Comparison of ENCODE assay signal across 17 cellular contexts in genomic region chr16:68013440-68013839, GRCh38. TPM values are rescaled to one million over a fixed set of nuclear protein-coding genes. Genes with fewer than 3 reads are reported as not detected.
A peak's percentile ranks its signal among the peaks of the same experiment; 100 is the strongest.
DNase-seq lines count a peak whose midpoint lies in the region; ATAC-seq and TF ChIP-seq lines count a peak whose summit lies in the region.
"Had no signal": no experiment of that assay in that cellular context is flagged by ENCODE, and none has a peak within 500 bp of the region (broad histone marks: within the 10 kb centered on the region; RNA-seq: fewer than 3 reads in every experiment).

No MANE protein-coding gene starts in this region.

- H3K36me3 ChIP-seq in BLaER1 treated with 17β-estradiol and CSF1 and Interleukin-3, amounts not matched to agents 10 nM and 100 nM = no peaks in the 10 kb centered on the region
- H3K36me3 ChIP-seq in left lung (no peaks in the 10 kb centered on the region), A673 (ENCODE audit: insufficient read depth, low read length, poor library complexity, severe bottlenecking) (no peaks in the 10 kb centered on the region)
- H3K36me3 ChIP-seq: sigmoid colon had no signal

- POLR2A ChIA-PET in A673 (lab: Charles Lee; ENCODE audit: low non-redundant PET) = no interaction called here

- peak; percentile 50 for DNase-seq in Jurkat, Clone E6-1 (ENCODE audit: low read depth, low spot score)
- DNase-seq in UCSD-AML1 (lab: John Stamatoyannopoulos, UW; ENCODE audit: unreplicated experiment) = peak; percentile 47
- no peak for DNase-seq in left lung
- DNase-seq in A673 (ENCODE audit: low spot score) = no peak
- DNase-seq in activated effector memory CD4-positive, alpha-beta T cell treated with anti-CD3 and anti-CD28 coated beads, Interleukin-2, amount 50 U/mL, for 16 hours = no peak
- DNase-seq: activated T-cell treated with anti-CD3 and anti-CD28 coated beads for 4 hours, amygdala, H7, islet precursor cell, NCI-H1694, sigmoid colon had no signal

- no peaks in the 10 kb centered on the region for H3K27me3 ChIP-seq in BLaER1 treated with 17β-estradiol and CSF1 and Interleukin-3, amounts not matched to agents 10 nM and 100 nM
- H3K27me3 ChIP-seq in left lung = no peaks in the 10 kb centered on the region
- H3K27me3 ChIP-seq in A673 (replicated peaks; ENCODE audit: insufficient read depth, low read depth, low read length, poor library complexity) = no peaks in the 10 kb centered on the region
- H3K27me3 ChIP-seq: sigmoid colon had no signal

- H3K4me2 ChIP-seq in BLaER1 treated with 17β-estradiol and CSF1 and Interleukin-3, amounts not matched to agents 10 nM and 100 nM = peak overlapping the region in 9 of 11 experiments; percentile 8 to 73 (median 45); a peak in 14 of 22 replicates

- peak overlapping the region in 2 of 11 experiments; percentile 37 to 56; a peak in 6 of 22 replicates for H3K27ac ChIP-seq in BLaER1 treated with 17β-estradiol and CSF1 and Interleukin-3, amounts not matched to agents 10 nM and 100 nM
- peak overlapping the region in 1 of 2 donors; percentile 82 for H3K27ac ChIP-seq in left lung
- H3K27ac ChIP-seq in A673 (ENCODE audit: low read depth, low read length, poor library complexity, severe bottlenecking) = no peak overlapping the region
- H3K27ac ChIP-seq: sigmoid colon, VCaP had no signal

- no peaks in the 10 kb centered on the region for H3K9me3 ChIP-seq in BLaER1 treated with 17β-estradiol and CSF1 and Interleukin-3, amounts not matched to agents 10 nM and 100 nM (replicated peaks in 1 of 11)
- H3K9me3 ChIP-seq in left lung = no peaks in the 10 kb centered on the region
- no peaks in the 10 kb centered on the region for H3K9me3 ChIP-seq in A673 (ENCODE audit: low read depth, low read length, poor library complexity, severe bottlenecking)
- H3K9me3 ChIP-seq: sigmoid colon had no signal

- no peak for TF ChIP-seq CTCF in left lung (IDR thresholded peaks at IDR 0.05)
- no peak for TF ChIP-seq CTCF in A673 (conservative IDR thresholded peaks at IDR 0.05; ENCODE audit: low read depth, low read length)

- CTCF ChIA-PET in A673 (lab: Charles Lee) = no interaction called here

- peak; percentile 14 for ATAC-seq in left lung
- ATAC-seq in HG03520 (IDR thresholded peaks at IDR 0.05; ENCODE audit: unreplicated experiment) = no peak
- ATAC-seq in GM18873 (IDR thresholded peaks at IDR 0.05; ENCODE audit: low FRiP score, unreplicated experiment) = no peak

- no peak overlapping the region for H3K4me3 ChIP-seq in BLaER1 treated with 17β-estradiol and CSF1 and Interleukin-3, amounts not matched to agents 10 nM and 100 nM
- H3K4me3 ChIP-seq in Jurkat, Clone E6-1 (ENCODE audit: low read length) = no peak overlapping the region
- H3K4me3 ChIP-seq in left lung (no peak overlapping the region), A673 (ENCODE audit: low read depth, low read length, poor library complexity, severe bottlenecking) (no peak overlapping the region)
- H3K4me3 ChIP-seq: sigmoid colon had no signal

- intact Hi-C loops in left lung (cut with DNase I) = no loop called here
- intact Hi-C loops in A673 (cut with micrococcal nuclease; ENCODE audit: unreplicated experiment) = no loop called here

- peaks cover 0 to 36% (median 13%) of the 10 kb centered on the region in 10 experiments; a peak in 15 of 20 replicates for H3K4me1 ChIP-seq in BLaER1 treated with 17β-estradiol and CSF1 and Interleukin-3, amounts not matched to agents 10 nM and 100 nM
- peaks cover 0 to 15% of the 10 kb centered on the region in 2 donors for H3K4me1 ChIP-seq in left lung
- H3K4me1 ChIP-seq in A673 (ENCODE audit: insufficient read depth, low read length, poor library complexity, severe bottlenecking) = no peaks in the 10 kb centered on the region
- H3K4me1 ChIP-seq: sigmoid colon had no signal

- no TSS peak for BruUV-seq in A673 (replicated peaks; lab: Mats Ljungman, UMichigan)

- 0 out of 22 replicates have a peak overlapping the region, but pooled peaks of 1 of the 11 experiments have one; percentile 3 for H3K9ac ChIP-seq in BLaER1 treated with 17β-estradiol and CSF1 and Interleukin-3, amounts not matched to agents 10 nM and 100 nM

- H4K20me1 ChIP-seq in BLaER1 treated with 17β-estradiol and CSF1 and Interleukin-3, amounts not matched to agents 10 nM and 100 nM = no peaks in the 10 kb centered on the region

RNA-seq across cellular contexts. Expression of gene DPEP2NB, which starts 2.3 kb away (rescaled TPM):
- not detected for polyA plus RNA-seq in Jurkat, Clone E6-1 (2012; ENCODE audit: insufficient read depth, insufficient read length)
- not detected for total RNA-seq in left lung
- not detected in 2 replicates for total RNA-seq in A673 (2021)
- total RNA-seq: G401, H7, sigmoid colon had no signal
- polyA plus RNA-seq: BJ, sigmoid colon had no signal

RNA-seq across cellular contexts. Expression of gene DDX28, which starts 9.6 kb away (rescaled TPM):
- polyA plus RNA-seq in Jurkat, Clone E6-1 (2012; ENCODE audit: insufficient read depth, insufficient read length) = 19.9 TPM
- total RNA-seq in left lung (10 to 100 TPM in 1 of 2 donors, 1 to 10 TPM in 1; 6.7 to 10.5 TPM), A673 (2021) (14.2 and 16.0 TPM in 2 replicates)

RNA-seq across cellular contexts. Expression of gene DUS2, which starts 9.6 kb away (rescaled TPM):
- 30.2 TPM for polyA plus RNA-seq in Jurkat, Clone E6-1 (2012; ENCODE audit: insufficient read depth, insufficient read length)
- total RNA-seq in left lung = 10 to 100 TPM; 16.2 to 22.4 TPM
- total RNA-seq in A673 (2021) = 19.7 and 23.5 TPM in 2 replicates

RNA-seq across cellular contexts. Expression of gene DPEP2, which starts 14.2 kb away (rescaled TPM):
- polyA plus RNA-seq in Jurkat, Clone E6-1 (2012; ENCODE audit: insufficient read depth, insufficient read length) = not detected
- total RNA-seq in left lung (10 to 100 TPM in 1 of 2 donors, 1 to 10 TPM in 1; 7.3 to 12.6 TPM), A673 (2021) (not detected in 2 replicates)
- total RNA-seq: H7 had no signal

RNA-seq across cellular contexts. Expression of gene DPEP3, which starts 33.1 kb away (rescaled TPM):
- not detected for polyA plus RNA-seq in Jurkat, Clone E6-1 (2012; ENCODE audit: insufficient read depth, insufficient read length)
- total RNA-seq in left lung (under 1 TPM in 1 of 2 donors, not detected in 1; 0.60 TPM), A673 (2021) (not detected in 2 replicates)
- total RNA-seq: G401 had no signal
- polyA plus RNA-seq: BJ had no signal

Comparison
In these comparisons a context has a peak if more than half of its experiments do, and no peak if none do; other contexts are left out.
1. DNase-seq: peak in Jurkat, Clone E6-1 (single experiment) and UCSD-AML1 (single experiment); none in left lung (0 of 2), A673 (single experiment) and activated effector memory CD4-positive, alpha-beta T cell treated with anti-CD3 and anti-CD28 coated beads, Interleukin-2, amount 50 U/mL, for 16 hours (single experiment).